17 cellular contexts compared by ENCODE assay signal in genomic region chr11:29446132-29446531, GRCh38.
DNase-seq lines count a peak whose midpoint lies in the region; ATAC-seq and TF ChIP-seq lines count a peak whose summit lies in the region.
"Had no signal": no experiment of that assay in that cellular context is flagged by ENCODE, and none has a peak within 500 bp of the region (broad histone marks: within the 10 kb centered on the region; RNA-seq: fewer than 3 reads in every experiment).

No MANE protein-coding gene starts in this region.

- H3K36me3 ChIP-seq in left ventricle myocardium inferior (no peaks in the 10 kb centered on the region), mesendoderm (ENCODE audit: control insufficient read depth, insufficient read depth, low read length) (no peaks in the 10 kb centered on the region)
- H3K36me3 ChIP-seq: BLaER1 treated with 17β-estradiol and CSF1 and Interleukin-3, amounts not matched to agents 10 nM and 100 nM had no signal

- no peak overlapping the region for H3K9ac ChIP-seq in mesendoderm (ENCODE audit: low read length)
- H3K9ac ChIP-seq: BLaER1 treated with 17β-estradiol and CSF1 and Interleukin-3, amounts not matched to agents 10 nM and 100 nM had no signal

- H3K27me3 Mint-ChIP-seq in activated CD8-positive, alpha-beta T cell treated with anti-CD3 and anti-CD28 coated beads, Interleukin-2, amount 10 ng/mL, durations not matched to agents 7 days and 5 days (ENCODE audit: low read depth): no peaks in the 10 kb centered on the region
- H3K27me3 Mint-ChIP-seq: B cell; CD4-positive, alpha-beta T cell had no signal

- H2AK5ac ChIP-seq in mesendoderm (ENCODE audit: low read length): no peak overlapping the region

- no peak overlapping the region for H2BK120ac ChIP-seq in mesendoderm (ENCODE audit: low read depth, low read length)

- no peak for ATAC-seq in right cardiac atrium
- no peak for ATAC-seq in activated CD8-positive, alpha-beta T cell treated with anti-CD3 and anti-CD28 coated beads, Interleukin-2, amount 10 ng/mL, durations not matched to agents 7 days and 5 days
- ATAC-seq: A549; CD8-positive, alpha-beta T cell; GM12878 had no signal

- H3K4me1 Mint-ChIP-seq in activated CD8-positive, alpha-beta T cell treated with anti-CD3 and anti-CD28 coated beads, Interleukin-2, amount 10 ng/mL, durations not matched to agents 7 days and 5 days (ENCODE audit: low read depth): no peaks in the 10 kb centered on the region
- H3K4me1 Mint-ChIP-seq: B cell had no signal

- H3K4me3 ChIP-seq in right cardiac atrium (ENCODE audit: low read length) (no peak overlapping the region), left ventricle myocardium inferior (no peak overlapping the region), mesendoderm (ENCODE audit: low read length) (no peak overlapping the region)
- H3K4me3 ChIP-seq: A549; BLaER1 treated with 17β-estradiol and CSF1 and Interleukin-3, amounts not matched to agents 10 nM and 100 nM; GM12878 had no signal

- H3K18ac ChIP-seq in mesendoderm (ENCODE audit: low read length): no peak overlapping the region

- H3K4ac ChIP-seq in mesendoderm (ENCODE audit: low read depth, low read length): no peak overlapping the region

- no peak overlapping the region for H3K4me3 Mint-ChIP-seq in activated CD8-positive, alpha-beta T cell treated with anti-CD3 and anti-CD28 coated beads, Interleukin-2, amount 10 ng/mL, durations not matched to agents 7 days and 5 days
- H3K4me3 Mint-ChIP-seq: B cell; CD4-positive, alpha-beta T cell; CD8-positive, alpha-beta T cell had no signal

- H3K79me1 ChIP-seq in mesendoderm (ENCODE audit: low read length): no peaks in the 10 kb centered on the region

- no peaks in the 10 kb centered on the region for H3K79me2 ChIP-seq in mesendoderm (ENCODE audit: control insufficient read depth, insufficient read depth, low read length)

- H4K5ac ChIP-seq in mesendoderm (ENCODE audit: low read length): no peak overlapping the region

- 90% methylated on average over 7 of the region's 7 CpGs for WGBS in right cardiac atrium
- WGBS in mesendoderm (ENCODE audit: extremely low coverage, insufficient coverage, low lambda C conversion rate): no CpG with 5 or more reads among the region's 7 CpGs

- CTCF ChIA-PET in activated CD8-positive, alpha-beta T cell treated with anti-CD3 and anti-CD28 coated beads, Interleukin-2, amount 10 ng/mL, durations not matched to agents 7 days and 5 days (lab: Charles Lee): no interaction called here

- no peak overlapping the region for H4K8ac ChIP-seq in mesendoderm (ENCODE audit: low read depth, low read length)

- H3K4me1 ChIP-seq in right cardiac atrium (ENCODE audit: control insufficient read depth, insufficient read depth, low read length) (no peaks in the 10 kb centered on the region), left ventricle myocardium inferior (no peaks in the 10 kb centered on the region), mesendoderm (ENCODE audit: control insufficient read depth, low read depth, low read length) (no peaks in the 10 kb centered on the region)
- H3K4me1 ChIP-seq: A549; BLaER1 treated with 17β-estradiol and CSF1 and Interleukin-3, amounts not matched to agents 10 nM and 100 nM; Caco-2 had no signal

- no peaks in the 10 kb centered on the region for H3K36me3 Mint-ChIP-seq in activated CD8-positive, alpha-beta T cell treated with anti-CD3 and anti-CD28 coated beads, Interleukin-2, amount 10 ng/mL, durations not matched to agents 7 days and 5 days (ENCODE audit: low read depth)
- H3K36me3 Mint-ChIP-seq: CD8-positive, alpha-beta T cell had no signal

- H2BK15ac ChIP-seq in mesendoderm (replicated peaks; ENCODE audit: low read depth): no peak overlapping the region

- H3K9me3 Mint-ChIP-seq in activated CD8-positive, alpha-beta T cell treated with anti-CD3 and anti-CD28 coated beads, Interleukin-2, amount 10 ng/mL, durations not matched to agents 7 days and 5 days (ENCODE audit: insufficient read depth): peaks cover 12% of the 10 kb centered on the region

- POLR2A ChIA-PET in activated CD8-positive, alpha-beta T cell treated with anti-CD3 and anti-CD28 coated beads, Interleukin-2, amount 10 ng/mL, durations not matched to agents 7 days and 5 days (lab: Charles Lee): no interaction called here

- intact Hi-C loops in right cardiac atrium (cut with DNase I) (loop anchor here in 2 of 4 donors (10.0 kb wide), 3 partner anchors 189 to 759 kb away; no protein-coding TSS in a partner anchor), left ventricle myocardium inferior (cut with micrococcal nuclease) (no loop called here)

- H3K9me3 ChIP-seq in right cardiac atrium (ENCODE audit: control insufficient read depth, low read length) (no peaks in the 10 kb centered on the region), left ventricle myocardium inferior (replicated peaks) (no peaks in the 10 kb centered on the region)
- H3K9me3 ChIP-seq: A549; BLaER1 treated with 17β-estradiol and CSF1 and Interleukin-3, amounts not matched to agents 10 nM and 100 nM; Caco-2 had no signal

- H3K27me3 ChIP-seq in right cardiac atrium (ENCODE audit: control insufficient read depth, insufficient read depth): no peaks in the 10 kb centered on the region
- no peaks in the 10 kb centered on the region for H3K27me3 ChIP-seq in left ventricle myocardium inferior (ENCODE audit: low read depth)
- H3K27me3 ChIP-seq in mesendoderm (ENCODE audit: insufficient read depth, low read length, poor library complexity): no peaks in the 10 kb centered on the region
- H3K27me3 ChIP-seq: BLaER1 treated with 17β-estradiol and CSF1 and Interleukin-3, amounts not matched to agents 10 nM and 100 nM had no signal

- H3K4me2 ChIP-seq in mesendoderm (ENCODE audit: low read length): no peak overlapping the region
- H3K4me2 ChIP-seq: A549; BLaER1 treated with 17β-estradiol and CSF1 and Interleukin-3, amounts not matched to agents 10 nM and 100 nM had no signal

- H2BK5ac ChIP-seq in mesendoderm (ENCODE audit: low read length): no peak overlapping the region

- H3K27ac ChIP-seq in right cardiac atrium (ENCODE audit: low read length): no peak overlapping the region
- H3K27ac ChIP-seq in left ventricle myocardium inferior (replicated peaks): no peak overlapping the region
- H3K27ac ChIP-seq in mesendoderm (ENCODE audit: low read depth, low read length): no peak overlapping the region
- H3K27ac ChIP-seq: 22Rv1; A549; BLaER1 treated with 17β-estradiol and CSF1 and Interleukin-3, amounts not matched to agents 10 nM and 100 nM; C4-2B had no signal

- H3K27ac Mint-ChIP-seq in activated CD8-positive, alpha-beta T cell treated with anti-CD3 and anti-CD28 coated beads, Interleukin-2, amount 10 ng/mL, durations not matched to agents 7 days and 5 days: no peak overlapping the region
- H3K27ac Mint-ChIP-seq: B cell; CD4-positive, alpha-beta T cell; CD8-positive, alpha-beta T cell had no signal

- H3K23ac ChIP-seq in mesendoderm (ENCODE audit: low read length): no peak overlapping the region

- DNase-seq in right cardiac atrium (peak in 2 of 3 donors; percentile 11 to 25), left ventricle myocardium inferior (no peak), mesendoderm (peak; percentile 5), NCI-H2227 treated with DMSO at 0.1 percent for 48 hours (lab: John Stamatoyannopoulos, UW) (no peak)
- no peak for DNase-seq in activated CD8-positive, alpha-beta T cell treated with anti-CD3 and anti-CD28 coated beads, Interleukin-2, amount 10 ng/mL, durations not matched to agents 7 days and 5 days
- DNase-seq: AML-193; Caco-2; Calu3; CD4-positive, alpha-beta T cell; CD8-positive, alpha-beta T cell; DMS79 treated with DMSO at 0.1 percent for 48 hours had no signal

- no peak for TF ChIP-seq CTCF in left ventricle myocardium inferior (IDR thresholded peaks at IDR 0.05; ENCODE audit: borderline replicate concordance)

- H3K56ac ChIP-seq in mesendoderm (ENCODE audit: low read length): no peak overlapping the region

Comparison
In these comparisons a context has a peak if more than half of its experiments do, and no peak if none do; other contexts are left out.
1. DNase-seq: peak in right cardiac atrium (2 of 3) and mesendoderm (single experiment); none in left ventricle myocardium inferior (single experiment), NCI-H2227 treated with DMSO at 0.1 percent for 48 hours (single experiment) and activated CD8-positive, alpha-beta T cell treated with anti-CD3 and anti-CD28 coated beads, Interleukin-2, amount 10 ng/mL, durations not matched to agents 7 days and 5 days (single experiment).